In the genomic region with DNA sequence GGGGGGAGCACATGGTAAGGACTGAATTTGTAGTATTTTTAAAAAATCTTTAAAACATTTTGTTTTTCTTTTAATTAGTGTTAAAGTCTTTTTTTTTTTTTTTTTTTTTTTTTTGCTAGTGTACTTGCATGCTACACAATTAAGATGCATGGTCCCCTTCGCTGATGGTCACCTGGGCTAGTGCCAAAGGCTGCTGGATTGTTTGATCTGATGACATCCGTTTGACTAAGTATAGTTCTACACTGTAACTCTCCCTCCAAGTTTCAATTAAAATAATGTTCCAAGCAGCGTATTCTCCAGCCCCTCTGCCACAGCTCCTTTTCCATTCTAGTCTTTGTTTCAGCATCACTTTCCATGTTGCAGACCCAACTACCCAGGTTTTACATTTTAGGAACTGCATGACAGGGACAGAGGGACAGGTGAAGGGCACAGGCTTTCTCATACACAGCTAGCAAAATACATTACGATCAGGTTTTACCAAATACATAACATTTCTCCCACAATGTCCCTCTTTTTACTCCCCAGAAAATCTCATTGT, we compare ENCODE assay signal across 8 cellular contexts. TPM values are rescaled to one million over a fixed set of nuclear protein-coding genes. Genes with fewer than 3 reads are reported as not detected.
A peak's percentile ranks its signal among the peaks of the same experiment; 100 is the strongest.
DNase-seq lines count a peak whose midpoint lies in the region; ATAC-seq and TF ChIP-seq lines count a peak whose summit lies in the region.

No MANE protein-coding gene starts in this region.

- H3K4me1 Mint-ChIP-seq in MCF 10A (ENCODE audit: insufficient read depth, unreplicated experiment) = peaks cover 21% of the 10 kb centered on the region

- no peak overlapping the region for H2BK5ac ChIP-seq in mesendoderm (ENCODE audit: low read length)

- BruUV-seq in MCF 10A (replicated peaks; lab: Mats Ljungman, UMichigan) = no TSS peak

- H3K27ac Mint-ChIP-seq in MCF 10A (ENCODE audit: low read depth, unreplicated experiment) = no peak overlapping the region

- H3K9ac ChIP-seq in mesendoderm (ENCODE audit: low read length) = peak overlapping the region; percentile 45

- no peaks in the 10 kb centered on the region for H3K27me3 ChIP-seq in HAP-1 (ENCODE audit: low read depth)
- no peaks in the 10 kb centered on the region for H3K27me3 ChIP-seq in mesendoderm (ENCODE audit: insufficient read depth, low read length, poor library complexity)

- intact Hi-C loops in MCF 10A (cut with micrococcal nuclease) (loop anchor here (1.0 to 10.0 kb wide), 3 partner anchors 79 to 475 kb away; no protein-coding TSS in a partner anchor), lower leg skin (cut with DNase I; ENCODE audit: low total_unique reads) (no loop called here)

- no peaks in the 10 kb centered on the region for H3K9me3 Mint-ChIP-seq in MCF 10A (ENCODE audit: unreplicated experiment)

- H3K36me3 ChIP-seq in HAP-1 (replicated peaks) = no peaks in the 10 kb centered on the region
- H3K36me3 ChIP-seq in mesendoderm (ENCODE audit: control insufficient read depth, insufficient read depth, low read length) = no peaks in the 10 kb centered on the region

- peak overlapping the region; percentile 80 for H3K4me3 Mint-ChIP-seq in MCF 10A (ENCODE audit: unreplicated experiment)

- no peak overlapping the region for H3K27ac ChIP-seq in mesendoderm (ENCODE audit: low read depth, low read length)

- peaks cover 4% of the 10 kb centered on the region; the same call in 1 of the 2 replicates for H3K4me1 ChIP-seq in HAP-1
- no peaks in the 10 kb centered on the region for H3K4me1 ChIP-seq in mesendoderm (ENCODE audit: control insufficient read depth, low read depth, low read length)

- no peak for TF ChIP-seq POLR2A in lower leg skin (IDR thresholded peaks at IDR 0.05)

- in situ Hi-C loops in HAP-1 (cut with MboI; ENCODE audit: low sequenced_read_pairs) = no loop called here

- H3K18ac ChIP-seq in mesendoderm (ENCODE audit: low read length) = no peak overlapping the region

- ATAC-seq in left lobe of liver = no peak
- ATAC-seq in HG03439 (IDR thresholded peaks at IDR 0.05; ENCODE audit: unreplicated experiment) = no peak

- peaks cover 2% of the 10 kb centered on the region for H3K79me2 ChIP-seq in mesendoderm (ENCODE audit: control insufficient read depth, insufficient read depth, low read length)

- H3K9me3 ChIP-seq in HAP-1 = no peaks in the 10 kb centered on the region

- TF ChIP-seq CTCF in AG04449 (IDR thresholded peaks at IDR 0.05; ENCODE audit: insufficient read depth, low read length, missing control alignments) (no peak), MCF 10A (IDR thresholded peaks at IDR 0.05; ENCODE audit: unreplicated experiment) (no peak), lower leg skin (IDR thresholded peaks at IDR 0.05) (no peak)

- POLR2A ChIA-PET in AG04449 (lab: Yijun Ruan, JAX) = no interaction called here
- POLR2A ChIA-PET in MCF 10A (lab: Yijun Ruan, JAX) = interaction anchor here (4.9 kb wide), 1 partner anchor 23 kb away, joined by 46 read pairs; no protein-coding TSS in a partner anchor

- CTCF ChIA-PET in AG04449 (lab: Yijun Ruan, JAX) (no interaction called here), MCF 10A (lab: Yijun Ruan, JAX) (interaction anchor here (0.5 to 1.3 kb wide), 9 partner anchors 16 to 331 kb away, joined by 3 to 5 read pairs (median 3); no protein-coding TSS in a partner anchor)

- no peak overlapping the region for H2AK5ac ChIP-seq in mesendoderm (ENCODE audit: low read length)

- H3K4me3 ChIP-seq in AG04449 (ENCODE audit: low read depth, low read length) (peak overlapping the region; percentile 65), HAP-1 (peak overlapping the region; percentile 72), mesendoderm (ENCODE audit: low read length) (no peak overlapping the region), lower leg skin (ENCODE audit: low read depth, poor library complexity, severe bottlenecking) (no peak overlapping the region)

- no peak overlapping the region for H2BK120ac ChIP-seq in mesendoderm (ENCODE audit: low read depth, low read length)

- H4K5ac ChIP-seq in mesendoderm (ENCODE audit: low read length) = no peak overlapping the region

- H3K56ac ChIP-seq in mesendoderm (ENCODE audit: low read length) = no peak overlapping the region

- peak overlapping the region; percentile 43 for H3K4me2 ChIP-seq in mesendoderm (ENCODE audit: low read length)

- peaks cover 4% of the 10 kb centered on the region for H3K79me1 ChIP-seq in mesendoderm (ENCODE audit: low read length)

- no peak overlapping the region for H2BK15ac ChIP-seq in mesendoderm (replicated peaks; ENCODE audit: low read depth)

- no peak overlapping the region for H3K23ac ChIP-seq in mesendoderm (ENCODE audit: low read length)

- no peak for DNase-seq in AG04449 (ENCODE audit: low read depth, low spot score)
- DNase-seq in HAP-1 (ENCODE audit: low spot score in 2 of 2) = no peak
- DNase-seq in MCF 10A (ENCODE audit: unreplicated experiment) = peak; percentile 11
- no peak for DNase-seq in mesendoderm
- no peak for DNase-seq in left lobe of liver (ENCODE audit: low spot score)
- DNase-seq in amniotic stem cell (lab: John Stamatoyannopoulos, UW) = no peak
- no peak for DNase-seq in lower leg skin (ENCODE audit: low spot score in 2 of 2)

- H3K36me3 Mint-ChIP-seq in MCF 10A (ENCODE audit: insufficient read depth, unreplicated experiment) = no peaks in the 10 kb centered on the region

- no peaks in the 10 kb centered on the region for H3K27me3 Mint-ChIP-seq in MCF 10A (ENCODE audit: insufficient read depth, unreplicated experiment)

- H3K4ac ChIP-seq in mesendoderm (ENCODE audit: low read depth, low read length) = no peak overlapping the region

- no peak overlapping the region for H4K8ac ChIP-seq in mesendoderm (ENCODE audit: low read depth, low read length)

- no CpG with 5 or more reads among the region's 4 CpGs for WGBS in mesendoderm (ENCODE audit: extremely low coverage, insufficient coverage, low lambda C conversion rate)
- 15 to 18% methylated on average over 4 of the region's 4 CpGs for WGBS in lower leg skin, 2 donors

RNA-seq across cellular contexts. Expression of a gene that starts 0.9 kb away (rescaled TPM):
- 5.3 and 5.9 TPM in 2 replicates for total RNA-seq in MCF 10A (2022)
- 15.2 TPM for polyA plus RNA-seq in mesendoderm (2013, experiment 1 of 2)
- 15.0 TPM for polyA plus RNA-seq in mesendoderm (2013, experiment 2 of 2)
- 0.43 TPM for total RNA-seq in left lobe of liver
- 10 to 100 TPM in 1 of 4 donors, 1 to 10 TPM in 3; 6.6 to 11.9 (median 8.4) TPM for total RNA-seq in lower leg skin

Comparison
In these comparisons a context has a peak if more than half of its experiments do, and no peak if none do; other contexts are left out.
1. H3K4me3 ChIP-seq: peak in AG04449 (single experiment) and HAP-1 (single experiment); none in mesendoderm (single experiment) and lower leg skin (single experiment).